In genomic region chr6:111427341-111428116, GRCh38 we compare ENCODE assay signal across 9 cellular contexts. TPM values are rescaled to one million over a fixed set of nuclear protein-coding genes. Genes with fewer than 3 reads are reported as not detected.
A peak's percentile ranks its signal among the peaks of the same experiment; 100 is the strongest.
DNase-seq lines count a peak whose midpoint lies in the region; ATAC-seq and TF ChIP-seq lines count a peak whose summit lies in the region.
"Had no signal": no experiment of that assay in that cellular context is flagged by ENCODE, and none has a peak within 500 bp of the region (broad histone marks: within the 10 kb centered on the region; RNA-seq: fewer than 3 reads in every experiment).

No MANE protein-coding gene starts in this region.

- intact Hi-C loops in CD4-positive, alpha-beta T cell (cut with DNase I, micrococcal nuclease), result no loop called here
- intact Hi-C loops in activated CD4-positive, alpha-beta memory T cell treated with anti-CD3 and anti-CD28 coated beads for 36 hours (cut with micrococcal nuclease), result loop anchor here (5.0 kb wide), 1 partner anchor 45 kb away; no protein-coding TSS in a partner anchor

- peaks cover 60% of the 10 kb centered on the region for H3K4me1 Mint-ChIP-seq in CD4-positive, alpha-beta T cell (ENCODE audit: low read depth)
- peaks cover 51% of the 10 kb centered on the region for H3K4me1 Mint-ChIP-seq in activated CD4-positive, alpha-beta memory T cell treated with anti-CD3 and anti-CD28 coated beads for 36 hours (ENCODE audit: low read depth)

- no peaks in the 10 kb centered on the region for H3K27me3 ChIP-seq in CD4-positive, alpha-beta T cell (ENCODE audit: control insufficient read depth, insufficient read depth, low read length)

- peak overlapping the region; percentile 1 for H3K4me3 Mint-ChIP-seq in CD4-positive, alpha-beta T cell
- no peak overlapping the region for H3K4me3 Mint-ChIP-seq in activated CD4-positive, alpha-beta memory T cell treated with anti-CD3 and anti-CD28 coated beads for 36 hours

- CTCF ChIA-PET in CD4-positive, alpha-beta T cell (lab: Charles Lee), result interaction anchor here (0.7 kb wide), 1 partner anchor 10 kb away, joined by 3 read pairs; no protein-coding TSS in a partner anchor
- CTCF ChIA-PET in activated CD4-positive, alpha-beta memory T cell treated with anti-CD3 and anti-CD28 coated beads for 36 hours (lab: Charles Lee), result interaction anchor here (0.8 kb wide), 1 partner anchor 616 kb away, joined by 3 read pairs; no protein-coding TSS in a partner anchor

- no peak overlapping the region for H3K27ac ChIP-seq in CD4-positive, alpha-beta T cell (ENCODE audit: low read depth, low read length)
- H3K27ac ChIP-seq: parathyroid adenoma had no signal

- no peak for TF ChIP-seq CTCF in CD4-positive, alpha-beta T cell (IDR thresholded peaks at IDR 0.05)

- peaks cover 14% of the 10 kb centered on the region for H3K9me3 Mint-ChIP-seq in CD4-positive, alpha-beta T cell
- H3K9me3 Mint-ChIP-seq in activated CD4-positive, alpha-beta memory T cell treated with anti-CD3 and anti-CD28 coated beads for 36 hours, result peaks cover 23% of the 10 kb centered on the region

- POLR2A ChIA-PET in CD4-positive, alpha-beta T cell (lab: Charles Lee), result no interaction called here
- POLR2A ChIA-PET in activated CD4-positive, alpha-beta memory T cell treated with anti-CD3 and anti-CD28 coated beads for 36 hours (lab: Charles Lee), result no interaction called here

- no peaks in the 10 kb centered on the region for H3K27me3 Mint-ChIP-seq in CD4-positive, alpha-beta T cell
- H3K27me3 Mint-ChIP-seq in activated CD4-positive, alpha-beta memory T cell treated with anti-CD3 and anti-CD28 coated beads for 36 hours, result no peaks in the 10 kb centered on the region

- no peak for DNase-seq in CD4-positive, alpha-beta T cell
- DNase-seq in HuH-7 (ENCODE audit: low spot score) (peak; percentile 17), lung microvascular endothelial cell (ENCODE audit: low read depth in 2 of 2) (peak; percentile 69 to 95), medulla oblongata (ENCODE audit: extremely low spot score) (no peak), NCI-H748 (lab: John Stamatoyannopoulos, UW; ENCODE audit: unreplicated experiment) (no peak), DMS79 (lab: John Stamatoyannopoulos, UW) (no peak)
- peak; percentile 44 for DNase-seq in activated CD4-positive, alpha-beta memory T cell treated with anti-CD3 and anti-CD28 coated beads for 36 hours

- H3K27ac Mint-ChIP-seq in CD4-positive, alpha-beta T cell, result no peak overlapping the region
- peak overlapping the region; percentile 10 for H3K27ac Mint-ChIP-seq in activated CD4-positive, alpha-beta memory T cell treated with anti-CD3 and anti-CD28 coated beads for 36 hours

- ATAC-seq in CD4-positive, alpha-beta T cell (ENCODE audit: poor library complexity), result peak; percentile 48
- peak; percentile 73 for ATAC-seq in GM19452 (IDR thresholded peaks at IDR 0.05; ENCODE audit: unreplicated experiment)

- peaks cover 9% of the 10 kb centered on the region for H3K9me3 ChIP-seq in CD4-positive, alpha-beta T cell (ENCODE audit: control insufficient read depth, low read length)

- H3K36me3 Mint-ChIP-seq in CD4-positive, alpha-beta T cell (ENCODE audit: low read depth), result peaks cover 39% of the 10 kb centered on the region
- H3K36me3 Mint-ChIP-seq in activated CD4-positive, alpha-beta memory T cell treated with anti-CD3 and anti-CD28 coated beads for 36 hours, result peaks cover 29% of the 10 kb centered on the region

RNA-seq across cellular contexts. Expression of gene REV3L, which starts 55.5 kb away (rescaled TPM):
- 10 to 100 TPM; 17.0 to 20.6 TPM for total RNA-seq in CD4-positive, alpha-beta T cell
- total RNA-seq in activated CD4-positive, alpha-beta memory T cell treated with anti-CD3 and anti-CD28 coated beads for 36 hours, result 10 to 100 TPM; 13.9 to 15.0 TPM
- 17.0 and 18.8 TPM in 2 replicates for total RNA-seq in lung microvascular endothelial cell

Comparison
In these comparisons a context has a peak if more than half of its experiments do, and no peak if none do; other contexts are left out.
1. DNase-seq: peak in HuH-7 (single experiment), activated CD4-positive, alpha-beta memory T cell treated with anti-CD3 and anti-CD28 coated beads for 36 hours (single experiment) and lung microvascular endothelial cell (2 of 2); none in CD4-positive, alpha-beta T cell (0 of 10), medulla oblongata (single experiment), NCI-H748 (single experiment) and DMS79 (single experiment).